ENCODE assay signal across 35 cellular contexts in genomic region chr17:69511244-69511643, GRCh38.
"Had no signal": no experiment of that assay in that cellular context is flagged by ENCODE, and none has a peak within 500 bp of the region (broad histone marks: within the 10 kb centered on the region; RNA-seq: fewer than 3 reads in every experiment).

No MANE protein-coding gene starts in this region.

- H3K4me1 ChIP-seq: ascending aorta, body of pancreas, breast epithelium had no signal

- ATAC-seq: activated CD8-positive, alpha-beta T cell treated with anti-CD3 and anti-CD28 coated beads for 36 hours; activated T-cell treated with anti-CD3 and anti-CD28 coated beads, Interleukin-2, amount 50 U/mL, for 72 hours; body of pancreas; Panc1; SK-N-SH treated with all-trans-retinoic acid at 6 μM for 48 hours had no signal

- H3K36me3 ChIP-seq: ascending aorta, breast epithelium, MG63 had no signal

- DNase-seq: activated CD4-positive, alpha-beta T cell treated with anti-CD3 and anti-CD28 coated beads for 1 hour; activated CD4-positive, alpha-beta T cell treated with anti-CD3 and anti-CD28 coated beads for 48 hours; activated CD4-positive, alpha-beta T cell treated with anti-CD3 and anti-CD28 coated beads, Interleukin-2, amount 50 U/mL, for 4 hours; activated CD4-positive, CD25-positive, alpha-beta regulatory T cell; activated CD8-positive, alpha-beta T cell treated with anti-CD3 and anti-CD28 coated beads for 36 hours; activated gamma-delta T cell; activated naive CD4-positive, alpha-beta T cell treated with Interleukin-2 at 50 U/mL for 16 hours; activated naive CD8-positive, alpha-beta T cell treated with anti-CD3 and anti-CD28 coated beads, Interleukin-2, amount 10 ng/mL, durations not matched to agents 7 days and 5 days; activated T-cell treated with anti-CD3 and anti-CD28 coated beads, Interleukin-2, amount 50 U/mL, for 1 hour; activated T-cell treated with anti-CD3 and anti-CD28 coated beads, Interleukin-2, amount 50 U/mL, for 72 hours; body of pancreas; Kasumi-1; KG1; MG63; NCI-H1048; NCI-H1105 treated with DMSO at 0.1 percent for 48 hours; NCI-H1436; NCI-H1694; NCI-H1930; NCI-H2081 treated with DMSO at 0.1 percent for 48 hours; NCI-H226; NCI-H446 treated with DMSO at 0.1 percent for 48 hours; NCI-H524 treated with DMSO at 0.1 percent for 48 hours; RPMI8226; SHP77 treated with DMSO at 0.1 percent for 48 hours; T-helper 1 cell; T-helper 2 cell; T-helper 9 cell had no signal

- H3K4me3 Mint-ChIP-seq: activated CD8-positive, alpha-beta T cell treated with anti-CD3 and anti-CD28 coated beads for 36 hours; activated naive CD4-positive, alpha-beta T cell treated with anti-CD3 and anti-CD28 coated beads, Interleukin-2, amount 50 U/mL, for 24 hours; activated naive CD8-positive, alpha-beta T cell treated with anti-CD3 and anti-CD28 coated beads, Interleukin-2, amount 10 ng/mL, durations not matched to agents 7 days and 5 days; activated T-cell treated with anti-CD3 and anti-CD28 coated beads, Interleukin-2, amount 50 U/mL, for 72 hours had no signal

- H3K4me1 Mint-ChIP-seq: activated naive CD8-positive, alpha-beta T cell treated with anti-CD3 and anti-CD28 coated beads, Interleukin-2, amount 10 ng/mL, durations not matched to agents 7 days and 5 days had no signal

- H3K27ac ChIP-seq: ascending aorta, body of pancreas, breast epithelium, VCaP had no signal

- H3K27ac Mint-ChIP-seq: activated CD8-positive, alpha-beta T cell treated with anti-CD3 and anti-CD28 coated beads for 36 hours; activated naive CD4-positive, alpha-beta T cell treated with anti-CD3 and anti-CD28 coated beads, Interleukin-2, amount 50 U/mL, for 24 hours; activated naive CD8-positive, alpha-beta T cell treated with anti-CD3 and anti-CD28 coated beads, Interleukin-2, amount 10 ng/mL, durations not matched to agents 7 days and 5 days; activated T-helper 2 cell treated with anti-CD3 and anti-CD28 coated beads, Interferon-gamma antibody, Interleukin-2, Interleukin-4, amounts not matched to agents 10 μg/mL and 5 μg/mL and 100 μg/mL, durations not matched to agents 14 hours and 24 hours and 36 hours had no signal

- H3K27me3 ChIP-seq: ascending aorta, body of pancreas, breast epithelium, MG63 had no signal

- H3K9me3 Mint-ChIP-seq: activated naive CD4-positive, alpha-beta T cell treated with anti-CD3 and anti-CD28 coated beads, Interleukin-2, amount 50 U/mL, for 24 hours; activated naive CD8-positive, alpha-beta T cell treated with anti-CD3 and anti-CD28 coated beads, Interleukin-2, amount 10 ng/mL, durations not matched to agents 7 days and 5 days; activated T-cell treated with anti-CD3 and anti-CD28 coated beads, Interleukin-2, amount 50 U/mL, for 72 hours; activated T-helper 2 cell treated with anti-CD3 and anti-CD28 coated beads, Interferon-gamma antibody, Interleukin-2, Interleukin-4, amounts not matched to agents 10 μg/mL and 5 μg/mL and 100 μg/mL, durations not matched to agents 14 hours and 24 hours and 36 hours had no signal

- H3K27me3 Mint-ChIP-seq: activated CD8-positive, alpha-beta T cell treated with anti-CD3 and anti-CD28 coated beads for 36 hours; activated naive CD4-positive, alpha-beta T cell treated with anti-CD3 and anti-CD28 coated beads, Interleukin-2, amount 50 U/mL, for 24 hours; activated naive CD8-positive, alpha-beta T cell treated with anti-CD3 and anti-CD28 coated beads, Interleukin-2, amount 10 ng/mL, durations not matched to agents 7 days and 5 days had no signal

- H3K4me3 ChIP-seq: ascending aorta, body of pancreas, breast epithelium, MG63 had no signal

- H3K9me3 ChIP-seq: body of pancreas, breast epithelium had no signal
